Comparison of ENCODE assay signal across 8 cellular contexts in the genomic region with DNA sequence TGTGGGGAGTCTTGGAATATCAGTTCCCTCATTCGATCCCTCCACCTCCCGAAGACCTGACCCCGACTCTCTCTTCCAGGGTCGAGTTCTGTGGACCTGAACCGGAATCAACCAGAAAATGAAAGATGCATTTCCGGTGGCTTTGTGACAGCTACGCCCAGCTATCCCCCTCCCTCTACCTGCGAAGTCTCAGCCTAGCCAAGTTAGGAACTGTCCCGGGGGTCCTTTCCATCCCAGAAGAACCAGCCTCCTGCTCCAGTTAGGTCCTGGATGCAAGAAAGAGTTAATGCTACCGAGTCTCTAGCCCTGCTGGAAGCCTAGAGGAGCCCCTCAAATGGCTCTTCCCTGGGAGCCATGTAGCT. TPM values are rescaled to one million over a fixed set of nuclear protein-coding genes. Genes with fewer than 3 reads are reported as not detected.
DNase-seq lines count a peak whose midpoint lies in the region; ATAC-seq and TF ChIP-seq lines count a peak whose summit lies in the region.

No MANE protein-coding gene starts in this region.

- H3K4me2 ChIP-seq in DOHH2 (ENCODE audit: low read length), result peak overlapping the region; percentile 53
- H3K4me2 ChIP-seq in MM.1S (ENCODE audit: low read depth, low read length), result peak overlapping the region; percentile 92

- TF ChIP-seq CTCF in DOHH2 (IDR thresholded peaks at IDR 0.05; ENCODE audit: low read depth, low read length, poor library complexity, severe bottlenecking) (no peak), MM.1S (IDR thresholded peaks at IDR 0.05; ENCODE audit: low read length) (no peak), left lung (IDR thresholded peaks at IDR 0.05) (no peak)

- H4K20me1 ChIP-seq in DOHH2 (ENCODE audit: control insufficient read depth, insufficient read depth, low read depth, low read length) (no peaks in the 10 kb centered on the region), MM.1S (ENCODE audit: insufficient read depth, low read length) (no peaks in the 10 kb centered on the region)

- DNase-seq in MM.1S, result no peak
- no peak for DNase-seq in left lung
- DNase-seq in inferior parietal cortex (ENCODE audit: extremely low spot score), result no peak
- no peak for DNase-seq in MV-4-11 (lab: John Stamatoyannopoulos, UW)
- DNase-seq in NCI-H748 (lab: John Stamatoyannopoulos, UW; ENCODE audit: unreplicated experiment), result no peak
- no peak for DNase-seq in activated CD4-positive, alpha-beta T cell treated with anti-CD3 and anti-CD28 coated beads for 48 hours

- H3K4me1 ChIP-seq in DOHH2 (ENCODE audit: control insufficient read depth, low read length), result no peaks in the 10 kb centered on the region
- 0 out of 2 replicates have a peak, but pooled peaks cover 6% of the 10 kb centered on the region for H3K4me1 ChIP-seq in MM.1S (ENCODE audit: low read length)
- no peaks in the 10 kb centered on the region for H3K4me1 ChIP-seq in left lung

- no peaks in the 10 kb centered on the region for H3K36me3 ChIP-seq in DOHH2 (ENCODE audit: control insufficient read depth, low read length)
- no peaks in the 10 kb centered on the region for H3K36me3 ChIP-seq in MM.1S (replicated peaks; ENCODE audit: insufficient read depth, low read length)
- peaks cover 0 to 10% of the 10 kb centered on the region in 2 donors for H3K36me3 ChIP-seq in left lung

- peak overlapping the region; percentile 80 for H2AFZ ChIP-seq in MM.1S (ENCODE audit: low read length)

- H3F3A ChIP-seq in DOHH2 (ENCODE audit: control insufficient read depth, insufficient read depth), result no peaks in the 10 kb centered on the region
- H3F3A ChIP-seq in MM.1S (ENCODE audit: insufficient read depth, low read length), result no peaks in the 10 kb centered on the region

- ATAC-seq in GM21515 (IDR thresholded peaks at IDR 0.05; ENCODE audit: unreplicated experiment) (peak; percentile 66), left lung (no peak)

- H3K4me3 ChIP-seq in DOHH2 (ENCODE audit: low read length), result peak overlapping the region; percentile 60
- H3K4me3 ChIP-seq in MM.1S (ENCODE audit: low read length), result peak overlapping the region; percentile 76
- H3K4me3 ChIP-seq in left lung, result peak overlapping the region; percentile 3 to 25

- peak overlapping the region; percentile 52; the same call in 1 of the 2 replicates for H3K9ac ChIP-seq in MM.1S (ENCODE audit: low read length)

- H3K27me3 ChIP-seq in DOHH2 (ENCODE audit: control insufficient read depth, low read length), result no peaks in the 10 kb centered on the region
- no peaks in the 10 kb centered on the region for H3K27me3 ChIP-seq in MM.1S (replicated peaks; ENCODE audit: insufficient read depth, low read length)
- H3K27me3 ChIP-seq in left lung, result no peaks in the 10 kb centered on the region

- H3K27ac ChIP-seq in DOHH2 (ENCODE audit: low read depth, low read length) (no peak overlapping the region), MM.1S (ENCODE audit: low read length) (no peak overlapping the region), left lung (no peak overlapping the region)

- intact Hi-C loops in left lung (cut with DNase I), result no loop called here

- H3K9me3 ChIP-seq in DOHH2 (ENCODE audit: control insufficient read depth, insufficient read depth, low read length) (no peaks in the 10 kb centered on the region), MM.1S (replicated peaks; ENCODE audit: insufficient read depth, low read length) (no peaks in the 10 kb centered on the region), left lung (peaks cover 0 to 4% of the 10 kb centered on the region in 2 donors)

- H3K79me2 ChIP-seq in DOHH2 (ENCODE audit: control insufficient read depth, low read length) (no peaks in the 10 kb centered on the region), MM.1S (ENCODE audit: low read length) (no peaks in the 10 kb centered on the region)

- H3K9me2 ChIP-seq in DOHH2 (replicated peaks; ENCODE audit: control insufficient read depth, low read length) (no peaks in the 10 kb centered on the region), MM.1S (replicated peaks; ENCODE audit: insufficient read depth, low read length) (no peaks in the 10 kb centered on the region)

RNA-seq across cellular contexts. Expression of gene ETDC, which starts 13.4 kb away (rescaled TPM):
- total RNA-seq in left lung, result not detected

RNA-seq across cellular contexts. Expression of gene ETDA, which starts 44.1 kb away (rescaled TPM):
- not detected for total RNA-seq in left lung

RNA-seq across cellular contexts. Expression of gene ZNF75D, which starts 48.0 kb away (rescaled TPM):
- total RNA-seq in left lung, result 10 to 100 TPM in 1 of 2 donors, 1 to 10 TPM in 1; 9.3 to 11.0 TPM

RNA-seq across cellular contexts. Expression of gene ZNF449, which starts 48.7 kb away (rescaled TPM):
- total RNA-seq in left lung, result 1 to 10 TPM; 6.2 to 6.4 TPM

Comparison
In these comparisons a context has a peak if more than half of its experiments do, and no peak if none do; other contexts are left out.
1. H3K4me3 ChIP-seq: peak in every context shown above with its lines; median percentile 76 in MM.1S; 60 in DOHH2; 14 in left lung.